ENCODE assay signal across 8 cellular contexts in genomic region chr11:46121724-46122477, GRCh38. TPM values are rescaled to one million over a fixed set of nuclear protein-coding genes. Genes with fewer than 3 reads are reported as not detected.
DNase-seq lines count a peak whose midpoint lies in the region; ATAC-seq and TF ChIP-seq lines count a peak whose summit lies in the region.

No MANE protein-coding gene starts in this region.

- H3K27me3 Mint-ChIP-seq in activated CD4-positive, alpha-beta memory T cell treated with anti-CD3 and anti-CD28 coated beads for 36 hours = no peaks in the 10 kb centered on the region

- CTCF ChIA-PET in activated CD4-positive, alpha-beta memory T cell treated with anti-CD3 and anti-CD28 coated beads for 36 hours (lab: Charles Lee) = no interaction called here

- peaks cover 39% of the 10 kb centered on the region for H3K4me1 Mint-ChIP-seq in activated CD4-positive, alpha-beta memory T cell treated with anti-CD3 and anti-CD28 coated beads for 36 hours (ENCODE audit: low read depth)

- intact Hi-C loops in activated CD4-positive, alpha-beta memory T cell treated with anti-CD3 and anti-CD28 coated beads for 36 hours (cut with micrococcal nuclease) = loop anchor here (1.0 to 10.0 kb wide), 6 partner anchors 9 to 1557 kb away; partner anchors contain the start of genes CD82, CRY2, DGKZ and PEX16

- H3K27me3 ChIP-seq in lung (ENCODE audit: control insufficient read depth, insufficient read depth) = no peaks in the 10 kb centered on the region

- H3K9me3 Mint-ChIP-seq in activated CD4-positive, alpha-beta memory T cell treated with anti-CD3 and anti-CD28 coated beads for 36 hours = no peaks in the 10 kb centered on the region

- peaks cover 0 to 7% of the 10 kb centered on the region in 2 donors for H3K4me1 ChIP-seq in lung (ENCODE audit: control insufficient read depth in 2 of 2, insufficient read depth in 2 of 2, low read length in 2 of 2)

- H3K9me3 ChIP-seq in lung (ENCODE audit: control insufficient read depth in 2 of 2, insufficient read depth in 1 of 2, low read length in 1 of 2) = no peaks in the 10 kb centered on the region

- WGBS in lung, 2 donors = 0 to 1% methylated on average over 34 to 74 of the region's 74 CpGs

- peak overlapping the region; percentile 77 for H3K4me3 Mint-ChIP-seq in activated CD4-positive, alpha-beta memory T cell treated with anti-CD3 and anti-CD28 coated beads for 36 hours

- DNase-seq in C1 segment of cervical spinal cord (lab: John Stamatoyannopoulos, UW) (peak in 12 of 14 donors; percentile 70 to 93 (median 83)), NCI-H748 (lab: John Stamatoyannopoulos, UW; ENCODE audit: unreplicated experiment) (peak; percentile 95), ecto neural progenitor cell (ENCODE audit: low spot score) (peak; percentile 85), lung (ENCODE audit: low spot score) (peak; percentile 82)
- DNase-seq in activated CD4-positive, alpha-beta memory T cell treated with anti-CD3 and anti-CD28 coated beads for 36 hours = peak; percentile 82
- peak in 2 of 3 experiments; percentile 58 to 71 for DNase-seq in stimulated activated CD4-positive, alpha-beta T cell treated with anti-CD3 and anti-CD28 coated beads, TNF-alpha, amount 100 ng/mL, for 24 hours (ENCODE audit: low read depth in 3 of 3)

- H3K36me3 Mint-ChIP-seq in activated CD4-positive, alpha-beta memory T cell treated with anti-CD3 and anti-CD28 coated beads for 36 hours = peaks cover 7% of the 10 kb centered on the region

- no peaks in the 10 kb centered on the region for H3K36me3 ChIP-seq in lung (ENCODE audit: control insufficient read depth in 2 of 2, insufficient read depth in 2 of 2, low read length in 2 of 2)

- POLR2A ChIA-PET in activated CD4-positive, alpha-beta memory T cell treated with anti-CD3 and anti-CD28 coated beads for 36 hours (lab: Charles Lee) = interaction anchor here (1.0 kb wide), 1 partner anchor 115 kb away, joined by 3 read pairs; no protein-coding TSS in a partner anchor

- H3K27ac Mint-ChIP-seq in activated CD4-positive, alpha-beta memory T cell treated with anti-CD3 and anti-CD28 coated beads for 36 hours = peak overlapping the region; percentile 85

- no peak for TF ChIP-seq CTCF in lung (IDR thresholded peaks at IDR 0.05; ENCODE audit: control extremely low read depth, extremely low read depth)

- ATAC-seq in GM19351 (IDR thresholded peaks at IDR 0.05; ENCODE audit: unreplicated experiment) (peak; percentile 33), HG03469 (IDR thresholded peaks at IDR 0.05; ENCODE audit: unreplicated experiment) (peak; percentile 28), lung (ENCODE audit: insufficient read depth, low FRiP score) (peak; percentile 28)

- peak overlapping the region; percentile 89 to 95 for H3K27ac ChIP-seq in lung (ENCODE audit: low read depth in 1 of 2, low read length in 1 of 2)

- H3K4me3 ChIP-seq in lung = peak overlapping the region; percentile 75

RNA-seq across cellular contexts. Expression of gene PHF21A, which starts 0.6 kb away (rescaled TPM):
- total RNA-seq in activated CD4-positive, alpha-beta memory T cell treated with anti-CD3 and anti-CD28 coated beads for 36 hours = 10 to 100 TPM; 38.0 to 40.0 TPM
- 10 to 100 TPM; 37.5 to 57.0 TPM for total RNA-seq in lung
- 10 to 100 TPM; 16.2 to 22.4 TPM for polyA plus RNA-seq in lung

Comparison
In these comparisons a context has a peak if more than half of its experiments do, and no peak if none do; other contexts are left out.
1. Peak in every context shown above with its lines: DNase-seq, ATAC-seq, H3K4me3 ChIP-seq and H3K27ac ChIP-seq.